In the genomic region with DNA sequence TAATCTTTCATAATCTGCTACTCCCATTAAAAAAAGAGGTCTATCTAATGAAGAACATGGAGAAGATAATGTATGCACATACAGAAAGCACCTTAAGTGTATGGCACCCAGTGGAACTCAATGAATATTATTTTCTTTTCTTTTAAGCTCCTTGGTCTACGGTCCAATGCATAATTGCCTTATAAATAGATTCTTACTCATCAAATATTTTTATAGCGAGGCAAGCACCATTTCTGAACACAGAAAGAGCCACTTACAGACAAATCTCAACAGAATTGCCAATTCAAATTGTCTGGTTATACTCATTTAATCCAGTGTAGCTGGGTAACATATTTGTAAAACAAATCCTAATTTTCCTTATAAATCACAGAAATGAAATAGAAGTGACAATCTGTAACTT, we compare ENCODE assay signal across 27 cellular contexts. TPM values are rescaled to one million over a fixed set of nuclear protein-coding genes. Genes with fewer than 3 reads are reported as not detected.
DNase-seq lines count a peak whose midpoint lies in the region; TF ChIP-seq lines count a peak whose summit lies in the region.
"Had no signal": no experiment of that assay in that cellular context is flagged by ENCODE, and none has a peak within 500 bp of the region (broad histone marks: within the 10 kb centered on the region; RNA-seq: fewer than 3 reads in every experiment).

No MANE protein-coding gene starts in this region.

- no peaks in the 10 kb centered on the region for H3K9me3 ChIP-seq in stomach
- H3K9me3 ChIP-seq: BLaER1 treated with 17β-estradiol and CSF1 and Interleukin-3, amounts not matched to agents 10 nM and 100 nM; lower lobe of right lung; mucosa of descending colon; upper lobe of left lung had no signal

- DNase-seq in GM03348 (ENCODE audit: low spot score) (peak; percentile 33), kidney tubule cell (ENCODE audit: low spot score) (peak; percentile 33), stomach (no peak), mesenteric fat pad (ENCODE audit: low spot score) (no peak), DMS79 treated with DMSO at 0.1 percent for 48 hours (lab: John Stamatoyannopoulos, UW) (no peak)
- no peak for DNase-seq in activated CD8-positive, alpha-beta memory T cell treated with anti-CD3 and anti-CD28 coated beads, Interleukin-2, amount 50 U/mL, for 48 hours
- no peak for DNase-seq in stimulated activated naive CD4-positive, alpha-beta T cell treated with Interleukin-2 at 50 U/mL for 16 hours (lab: John Stamatoyannopoulos, UW)
- DNase-seq: activated B cell treated with CpG ODN at 0.5 μM for 24 hours; activated CD4-positive, alpha-beta T cell treated with anti-CD3 and anti-CD28 coated beads, Interleukin-2, amount 50 U/mL, for 4 hours; activated naive CD4-positive, alpha-beta T cell treated with anti-CD3 and anti-CD28 coated beads for 36 hours; COR-L47; DMS53; HCEC 1CT; islet precursor cell; KG1; lower lobe of right lung; MM.1S; mucosa of descending colon; NCI-H1417 treated with DMSO at 0.1 percent for 48 hours; NCI-H2081 treated with DMSO at 0.1 percent for 48 hours; NCI-H774; stimulated activated naive CD8-positive, alpha-beta T cell treated with anti-CD3 and anti-CD28 coated beads, Interleukin-15, amount 100 ng/mL, for 72 hours; upper lobe of left lung had no signal

- intact Hi-C loops in stomach (cut with DNase I; ENCODE audit: low total_unique reads), result no loop called here

- no peaks in the 10 kb centered on the region for H3K36me3 ChIP-seq in stomach
- H3K36me3 ChIP-seq: BLaER1 treated with 17β-estradiol and CSF1 and Interleukin-3, amounts not matched to agents 10 nM and 100 nM; lower lobe of right lung; upper lobe of left lung had no signal

- peaks cover 8% of the 10 kb centered on the region for H3K27me3 Mint-ChIP-seq in brain

- TF ChIP-seq CTCF in brain (conservative IDR thresholded peaks at IDR 0.05), result no peak
- TF ChIP-seq CTCF in stomach (IDR thresholded peaks at IDR 0.05), result no peak

- no peaks in the 10 kb centered on the region for H3K27me3 ChIP-seq in stomach
- H3K27me3 ChIP-seq: BLaER1 treated with 17β-estradiol and CSF1 and Interleukin-3, amounts not matched to agents 10 nM and 100 nM; upper lobe of left lung had no signal

- no peak for TF ChIP-seq POLR2A in stomach (IDR thresholded peaks at IDR 0.05)

- H3K4me1 ChIP-seq in stomach, result peaks cover 12 to 71% (median 47%) of the 10 kb centered on the region in 4 donors
- H3K4me1 ChIP-seq: lower lobe of right lung, upper lobe of left lung had no signal

- no peak overlapping the region for H3K4me3 ChIP-seq in stomach
- H3K4me3 ChIP-seq: BLaER1 treated with 17β-estradiol and CSF1 and Interleukin-3, amounts not matched to agents 10 nM and 100 nM; lower lobe of right lung; mucosa of descending colon; skin epidermis; upper lobe of left lung had no signal

- peaks cover 0 to 4% (median 0%) of the 10 kb centered on the region in 5 experiments for H3K9me3 Mint-ChIP-seq in brain
- H3K9me3 Mint-ChIP-seq: activated B cell treated with CpG ODN at 0.5 μM for 24 hours; activated naive CD4-positive, alpha-beta T cell treated with anti-CD3 and anti-CD28 coated beads for 36 hours; activated T-helper 1 cell treated with anti-CD3 and anti-CD28 coated beads, Interleukin-12 subunit alpha, Interleukin-12 subunit beta, Interleukin-2, Interleukin-4 antibody, amounts not matched to agents 30 ng/mL and 10 ng/mL and 1 ng/mL, durations not matched to agents 14 hours and 24 hours and 36 hours; stimulated activated naive CD8-positive, alpha-beta T cell treated with anti-CD3 and anti-CD28 coated beads, Interleukin-15, amount 100 ng/mL, for 72 hours had no signal

- peak overlapping the region in 2 of 5 experiments; percentile 63 to 70 for H3K27ac Mint-ChIP-seq in brain
- H3K27ac Mint-ChIP-seq: activated B cell treated with CpG ODN at 0.5 μM for 24 hours; activated naive CD4-positive, alpha-beta T cell treated with anti-CD3 and anti-CD28 coated beads for 36 hours; activated T-helper 1 cell treated with anti-CD3 and anti-CD28 coated beads, Interleukin-12 subunit alpha, Interleukin-12 subunit beta, Interleukin-2, Interleukin-4 antibody, amounts not matched to agents 30 ng/mL and 10 ng/mL and 1 ng/mL, durations not matched to agents 14 hours and 24 hours and 36 hours; stimulated activated naive CD8-positive, alpha-beta T cell treated with anti-CD3 and anti-CD28 coated beads, Interleukin-15, amount 100 ng/mL, for 72 hours had no signal

- peaks cover 52% of the 10 kb centered on the region for H3K36me3 Mint-ChIP-seq in brain

- H3K4me1 Mint-ChIP-seq in brain, result peaks cover 77% of the 10 kb centered on the region
- H3K4me1 Mint-ChIP-seq: activated B cell treated with CpG ODN at 0.5 μM for 24 hours; stimulated activated naive CD8-positive, alpha-beta T cell treated with anti-CD3 and anti-CD28 coated beads, Interleukin-15, amount 100 ng/mL, for 72 hours had no signal

- peak overlapping the region in 3 of 5 donors; percentile 51 to 92 (median 88) for H3K27ac ChIP-seq in stomach
- H3K27ac ChIP-seq: BLaER1 treated with 17β-estradiol and CSF1 and Interleukin-3, amounts not matched to agents 10 nM and 100 nM; lower lobe of right lung; skin epidermis; upper lobe of left lung had no signal

- 44 to 90% (median 68%) methylated on average over 2 of the region's 2 CpGs for WGBS in stomach, 5 donors

- TF ChIP-seq EP300 in stomach (IDR thresholded peaks at IDR 0.05), result no peak

- peak overlapping the region in 3 of 5 experiments; percentile 69 to 79 (median 76) for H3K4me3 Mint-ChIP-seq in brain
- H3K4me3 Mint-ChIP-seq: activated B cell treated with CpG ODN at 0.5 μM for 24 hours; activated naive CD4-positive, alpha-beta T cell treated with anti-CD3 and anti-CD28 coated beads for 36 hours; activated T-helper 1 cell treated with anti-CD3 and anti-CD28 coated beads, Interleukin-12 subunit alpha, Interleukin-12 subunit beta, Interleukin-2, Interleukin-4 antibody, amounts not matched to agents 30 ng/mL and 10 ng/mL and 1 ng/mL, durations not matched to agents 14 hours and 24 hours and 36 hours; stimulated activated naive CD8-positive, alpha-beta T cell treated with anti-CD3 and anti-CD28 coated beads, Interleukin-15, amount 100 ng/mL, for 72 hours had no signal

RNA-seq across cellular contexts. Expression of a gene that starts 6.3 kb away (rescaled TPM):
- polyA plus RNA-seq in brain (ENCODE audit: insufficient read depth, low read depth, low replicate concordance) (14.2 TPM), stomach (10 to 100 TPM; 21.9 to 38.6 (median 26.3) TPM)
- total RNA-seq in stomach (100 to 1,000 TPM in 2 of 5 donors, 10 to 100 TPM in 3; 57.1 to 174 (median 80.6) TPM), mesenteric fat pad (52.8 TPM)
- total RNA-seq: activated B cell treated with CpG ODN at 0.5 μM for 24 hours; activated naive CD4-positive, alpha-beta T cell treated with anti-CD3 and anti-CD28 coated beads for 36 hours; activated T-helper 1 cell treated with anti-CD3 and anti-CD28 coated beads, Interleukin-12 subunit alpha, Interleukin-12 subunit beta, Interleukin-2, Interleukin-4 antibody, amounts not matched to agents 30 ng/mL and 10 ng/mL and 1 ng/mL, durations not matched to agents 14 hours and 24 hours and 36 hours had no signal

Comparison
In these comparisons a context has a peak if more than half of its experiments do, and no peak if none do; other contexts are left out.
1. DNase-seq: peak in GM03348 (single experiment) and kidney tubule cell (single experiment); none in stomach (single experiment), activated CD8-positive, alpha-beta memory T cell treated with anti-CD3 and anti-CD28 coated beads, Interleukin-2, amount 50 U/mL, for 48 hours (single experiment), mesenteric fat pad (single experiment), stimulated activated naive CD4-positive, alpha-beta T cell treated with Interleukin-2 at 50 U/mL for 16 hours (single experiment) and DMS79 treated with DMSO at 0.1 percent for 48 hours (single experiment).